ENCODE assay signal across 8 cellular contexts in genomic region chr6:35260642-35261570, GRCh38. TPM values are rescaled to one million over a fixed set of nuclear protein-coding genes. Genes with fewer than 3 reads are reported as not detected.
DNase-seq lines count a peak whose midpoint lies in the region; ATAC-seq and TF ChIP-seq lines count a peak whose summit lies in the region.

No MANE protein-coding gene starts in this region.

- H3K27ac ChIP-seq in ACC112 (ENCODE audit: low read depth, low read length), result peak overlapping the region; percentile 80
- H3K27ac ChIP-seq in muscle layer of duodenum (ENCODE audit: low read length), result peak overlapping the region; percentile 91

- H3K27ac Mint-ChIP-seq in IgD-negative memory B cell (peak overlapping the region; percentile 94 to 96 (median 96)), MCF 10A (ENCODE audit: low read depth, unreplicated experiment) (peak overlapping the region; percentile 98)

- POLR2A ChIA-PET in MCF 10A (lab: Yijun Ruan, JAX), result no interaction called here

- ATAC-seq in mucosa of descending colon (no peak), GM18870 (IDR thresholded peaks at IDR 0.05; ENCODE audit: unreplicated experiment) (no peak)

- H3K79me2 ChIP-seq in ACC112 (ENCODE audit: control insufficient read depth, insufficient read depth, low read length, unreplicated experiment), result peaks cover 42% of the 10 kb centered on the region

- DNase-seq in MCF 10A (ENCODE audit: unreplicated experiment) (no peak), mucosa of descending colon (no peak), ACHN (no peak), activated gamma-delta T cell (lab: John Stamatoyannopoulos, UW) (no peak)

- no TSS peak for BruUV-seq in MCF 10A (replicated peaks; lab: Mats Ljungman, UMichigan)

- no peak for TF ChIP-seq CTCF in MCF 10A (IDR thresholded peaks at IDR 0.05; ENCODE audit: unreplicated experiment)
- TF ChIP-seq CTCF in mucosa of descending colon (IDR thresholded peaks at IDR 0.05), result no peak

- H3K4me1 ChIP-seq in ACC112 (ENCODE audit: control insufficient read depth, insufficient read depth, low read length, unreplicated experiment) (peaks cover 16% of the 10 kb centered on the region), muscle layer of duodenum (ENCODE audit: control insufficient read depth in 1 of 2, insufficient read depth in 2 of 2, low read length in 2 of 2) (peaks cover 4 to 34% of the 10 kb centered on the region in 2 donors), mucosa of descending colon (ENCODE audit: low read depth) (peaks cover 9% of the 10 kb centered on the region)

- intact Hi-C loops in MCF 10A (cut with micrococcal nuclease), result no loop called here
- intact Hi-C loops in mucosa of descending colon (cut with DNase I, micrococcal nuclease), result no loop called here

- no peaks in the 10 kb centered on the region for H3K36me3 Mint-ChIP-seq in IgD-negative memory B cell
- H3K36me3 Mint-ChIP-seq in MCF 10A (ENCODE audit: insufficient read depth, unreplicated experiment), result peaks cover 6% of the 10 kb centered on the region

- CTCF ChIA-PET in MCF 10A (lab: Yijun Ruan, JAX), result interaction anchor here (0.6 to 1.2 kb wide), 3 partner anchors 17 to 878 kb away, joined by 3 to 5 read pairs (median 3); no protein-coding TSS in a partner anchor

- H3K4me1 Mint-ChIP-seq in IgD-negative memory B cell (peaks cover 32 to 57% (median 53%) of the 10 kb centered on the region in 3 donors), MCF 10A (ENCODE audit: insufficient read depth, unreplicated experiment) (peaks cover 39% of the 10 kb centered on the region)

- H3K4me3 ChIP-seq in ACC112 (ENCODE audit: low read depth, low read length) (peak overlapping the region; percentile 86), muscle layer of duodenum (ENCODE audit: low read depth in 1 of 2, low read length in 2 of 2) (peak overlapping the region; percentile 72 to 87), mucosa of descending colon (no peak overlapping the region)

- H3K27me3 ChIP-seq in ACC112 (ENCODE audit: insufficient read depth, low read length) (no peaks in the 10 kb centered on the region), muscle layer of duodenum (ENCODE audit: low read depth, low read length) (no peaks in the 10 kb centered on the region)

- H3K9me3 Mint-ChIP-seq in IgD-negative memory B cell, result no peaks in the 10 kb centered on the region
- H3K9me3 Mint-ChIP-seq in MCF 10A (ENCODE audit: unreplicated experiment), result no peaks in the 10 kb centered on the region

- peak overlapping the region; percentile 82 to 100 (median 90) for H3K4me3 Mint-ChIP-seq in IgD-negative memory B cell
- peak overlapping the region; percentile 88 for H3K4me3 Mint-ChIP-seq in MCF 10A (ENCODE audit: unreplicated experiment)

- in situ Hi-C loops in ACHN (cut with HindIII; ENCODE audit: low pct_ligation_motif_present, low pct_unique_long_range_greater_than_20kb, low sequenced_read_pairs), result no loop called here

- H2AFZ ChIP-seq in ACC112 (ENCODE audit: low read length, unreplicated experiment), result no peak overlapping the region

- H3K27me3 Mint-ChIP-seq in IgD-negative memory B cell, result peaks cover 2% of the 10 kb centered on the region
- H3K27me3 Mint-ChIP-seq in MCF 10A (ENCODE audit: insufficient read depth, unreplicated experiment), result no peaks in the 10 kb centered on the region

- H3K9me3 ChIP-seq in muscle layer of duodenum (ENCODE audit: control insufficient read depth in 1 of 2, low read length in 2 of 2), result no peaks in the 10 kb centered on the region
- no peaks in the 10 kb centered on the region for H3K9me3 ChIP-seq in mucosa of descending colon

- H3K36me3 ChIP-seq in ACC112 (ENCODE audit: insufficient read depth, low read length), result no peaks in the 10 kb centered on the region
- peaks cover 0 to 4% of the 10 kb centered on the region in 2 donors for H3K36me3 ChIP-seq in muscle layer of duodenum (ENCODE audit: control insufficient read depth in 1 of 2, insufficient read depth in 2 of 2, low read length in 2 of 2)
- no peaks in the 10 kb centered on the region for H3K36me3 ChIP-seq in mucosa of descending colon (ENCODE audit: low read depth)

RNA-seq across cellular contexts. Expression of gene ZNF76, which starts 1.4 kb away (rescaled TPM):
- polyA plus RNA-seq in IgD-negative memory B cell, result 41.5 TPM
- total RNA-seq in MCF 10A (2022) (28.0 and 28.4 TPM in 2 replicates), mucosa of descending colon (10 to 100 TPM; 33.2 to 42.6 (median 36.2) TPM)

RNA-seq across cellular contexts. Expression of gene DEF6, which starts 36.7 kb away (rescaled TPM):
- 122 TPM for polyA plus RNA-seq in IgD-negative memory B cell
- total RNA-seq in MCF 10A (2022) (17.8 and 23.1 TPM in 2 replicates), mucosa of descending colon (10 to 100 TPM in 2 of 3 donors, 1 to 10 TPM in 1; 7.4 to 15.1 (median 13.7) TPM)

RNA-seq across cellular contexts. Expression of gene SCUBE3, which starts 47.1 kb away (rescaled TPM):
- polyA plus RNA-seq in IgD-negative memory B cell, result 0.09 TPM
- total RNA-seq in MCF 10A (2022) (not detected in 2 replicates), mucosa of descending colon (10 to 100 TPM in 1 of 3 donors, under 1 TPM in 2; 0.14 to 11.6 (median 0.26) TPM)
